Comparison of ENCODE assay signal across 17 cellular contexts in the genomic region with DNA sequence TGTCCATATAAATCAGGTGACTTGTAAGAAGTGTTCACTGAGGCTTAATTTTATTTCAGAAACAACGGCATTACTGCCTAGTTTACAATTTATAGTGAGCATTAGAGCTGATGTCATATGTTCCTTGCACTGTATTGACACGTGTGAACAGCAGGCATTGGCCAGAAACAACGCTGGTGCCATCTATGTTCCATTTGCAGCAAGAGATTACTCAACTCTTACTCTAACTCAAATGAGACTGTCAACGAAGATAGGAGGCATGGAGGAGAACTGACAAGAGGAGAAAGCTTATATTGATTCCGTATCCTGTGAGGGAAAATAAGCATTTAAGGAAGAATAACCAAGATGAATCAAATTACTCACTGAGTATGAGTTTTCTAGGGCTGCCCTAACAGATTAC. TPM values are rescaled to one million over a fixed set of nuclear protein-coding genes. Genes with fewer than 3 reads are reported as not detected.
DNase-seq lines count a peak whose midpoint lies in the region; ATAC-seq and TF ChIP-seq lines count a peak whose summit lies in the region.
"Had no signal": no experiment of that assay in that cellular context is flagged by ENCODE, and none has a peak within 500 bp of the region (broad histone marks: within the 10 kb centered on the region; RNA-seq: fewer than 3 reads in every experiment).

No MANE protein-coding gene starts in this region.

- no peaks in the 10 kb centered on the region for H3K4me1 ChIP-seq in heart right ventricle
- H3K4me1 ChIP-seq: body of pancreas, pancreas had no signal

- no peaks in the 10 kb centered on the region for H3K27me3 ChIP-seq in heart right ventricle
- H3K27me3 ChIP-seq: pancreas had no signal

- intact Hi-C loops in heart right ventricle (cut with DNase I): no loop called here

- no peaks in the 10 kb centered on the region for H3K36me3 ChIP-seq in heart right ventricle
- H3K36me3 ChIP-seq: pancreas had no signal

- DNase-seq in AG10803 (ENCODE audit: low read depth) (peak; percentile 11), HCEC 1CT (peak; percentile 5), SK-MEL-5 (ENCODE audit: low read depth, low spot score) (peak; percentile 48), fibroblast of the aortic adventitia (ENCODE audit: low read depth) (peak; percentile 16), iPS-NIHi11 (ENCODE audit: low spot score) (no peak), heart right ventricle (no peak), NOMO-1 treated with DMSO at 0.1 percent for 48 hours (lab: John Stamatoyannopoulos, UW; ENCODE audit: unreplicated experiment) (no peak)
- DNase-seq: activated CD4-positive, alpha-beta T cell treated with anti-CD3 and anti-CD28 coated beads, Interleukin-2, amount 10 ng/mL, durations not matched to agents 7 days and 5 days; activated T-cell treated with anti-CD3 and anti-CD28 coated beads, Interleukin-2, amount 50 U/mL, for 1 hour; body of pancreas; DMS79; NCI-H1048; pancreas; T-helper 9 cell had no signal

- H3K4me3 ChIP-seq in AG10803 (ENCODE audit: low read length) (no peak overlapping the region), fibroblast of the aortic adventitia (ENCODE audit: low read depth, low read length) (no peak overlapping the region), heart right ventricle (no peak overlapping the region)
- H3K4me3 ChIP-seq: body of pancreas, pancreas, smooth muscle cell had no signal

- in situ Hi-C loops in SK-MEL-5 (cut with HindIII; ENCODE audit: low pct_unique_long_range_greater_than_20kb, low sequenced_read_pairs): no loop called here

- WGBS in heart right ventricle, 2 donors: 71 to 72% methylated on average over 5 of the region's 5 CpGs

- H3K9me3 ChIP-seq in heart right ventricle: no peaks in the 10 kb centered on the region
- H3K9me3 ChIP-seq: body of pancreas, pancreas had no signal

- no peak overlapping the region for H3K27ac ChIP-seq in heart right ventricle
- H3K27ac ChIP-seq: body of pancreas, pancreas had no signal

- TF ChIP-seq CTCF in AG10803 (conservative IDR thresholded peaks at IDR 0.05; ENCODE audit: low read length): peak; percentile 17; the same call in 1 of the 2 replicates
- no peak for TF ChIP-seq CTCF in fibroblast of the aortic adventitia (IDR thresholded peaks at IDR 0.05; ENCODE audit: insufficient read depth, low read length)
- peak in 2 of 9 donors; percentile 18 to 19 for TF ChIP-seq CTCF in heart right ventricle (IDR thresholded peaks at IDR 0.05)

- ATAC-seq in HG03378 (IDR thresholded peaks at IDR 0.05; ENCODE audit: unreplicated experiment) (no peak), heart right ventricle (no peak)
- ATAC-seq: activated naive CD4-positive, alpha-beta T cell treated with anti-CD3 and anti-CD28 coated beads, Interleukin-2, amount 50 U/mL, for 72 hours; body of pancreas had no signal

RNA-seq across cellular contexts. Expression of gene MTFR2, which starts 48.4 kb away (rescaled TPM):
- 2.7 and 5.4 TPM in 2 replicates for total RNA-seq in SK-MEL-5 (2014; rRNA removed; shearing (Covaris generic))
- 8.9 and 14.2 TPM in 2 replicates for polyA plus RNA-seq in SK-MEL-5 (2015; cell fraction: cytosol; rRNA removed)
- 10.3 and 17.8 TPM in 2 replicates for polyA plus RNA-seq in SK-MEL-5 (2015; cell fraction: nucleus; rRNA removed)
- 1.5 and 6.1 TPM in 2 replicates for total RNA-seq in fibroblast of the aortic adventitia (ENCODE audit: low replicate concordance)
- under 1 TPM in 4 of 10 donors, not detected in 6; 0.20 to 0.69 (median 0.27) TPM for total RNA-seq in heart right ventricle
- under 1 TPM; 0.20 to 0.44 TPM for polyA plus RNA-seq in heart right ventricle

Comparison
In these comparisons a context has a peak if more than half of its experiments do, and no peak if none do; other contexts are left out.
1. DNase-seq: peak in AG10803 (single experiment), HCEC 1CT (single experiment), SK-MEL-5 (single experiment) and fibroblast of the aortic adventitia (single experiment); none in iPS-NIHi11 (single experiment), heart right ventricle (0 of 2) and NOMO-1 treated with DMSO at 0.1 percent for 48 hours (single experiment).